Comparison of ENCODE assay signal across 1 cellular context in the genomic region with DNA sequence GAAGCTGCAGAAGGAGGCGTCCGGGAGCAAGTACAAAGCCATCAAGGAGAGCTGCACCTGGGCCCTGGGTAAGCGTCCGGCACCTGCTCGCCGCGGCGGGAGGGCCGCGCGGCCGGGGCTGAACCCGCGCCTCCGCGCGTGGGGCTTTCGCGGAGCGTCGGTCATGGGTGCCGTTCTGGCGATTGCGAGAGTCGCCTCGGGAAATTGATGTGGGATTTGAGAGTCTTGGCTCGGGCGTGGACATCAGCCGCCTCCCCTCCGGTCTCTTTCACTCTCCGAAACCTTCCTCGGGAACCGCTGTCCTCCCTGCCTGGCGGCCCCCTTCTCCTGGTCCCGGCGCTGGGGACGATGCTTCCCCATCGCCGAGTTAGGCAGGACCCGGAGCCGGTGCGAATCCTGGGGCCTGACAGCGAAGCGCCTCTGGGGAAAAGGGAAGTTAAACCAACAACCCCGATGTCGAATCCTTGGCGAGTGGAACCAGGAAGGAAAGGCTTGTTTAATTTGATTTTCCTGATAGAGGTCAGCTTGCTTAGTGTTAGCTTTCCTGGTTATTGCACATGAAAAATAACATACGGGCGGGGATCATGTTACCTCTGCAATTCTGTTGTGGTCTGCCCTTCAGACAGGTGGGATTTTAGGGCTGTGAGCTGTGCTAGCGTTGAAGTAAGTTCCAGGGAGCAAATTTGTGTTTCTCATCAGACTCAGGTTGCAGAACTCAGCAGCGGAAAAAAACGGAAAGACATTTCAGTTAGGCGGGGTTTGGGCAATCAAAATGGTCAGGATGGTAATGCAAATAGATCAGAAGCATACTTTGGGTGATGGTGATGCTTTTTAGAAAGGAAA.
TF ChIP-seq lines count a peak whose summit lies in the region.

No MANE protein-coding gene starts in this region.

TF ChIP-seq in WTC11, 78 proteins besides CTCF, POLR2A, EP300 and RAD21 (continued from another document):
- TF ChIP-seq, protein P1, sequence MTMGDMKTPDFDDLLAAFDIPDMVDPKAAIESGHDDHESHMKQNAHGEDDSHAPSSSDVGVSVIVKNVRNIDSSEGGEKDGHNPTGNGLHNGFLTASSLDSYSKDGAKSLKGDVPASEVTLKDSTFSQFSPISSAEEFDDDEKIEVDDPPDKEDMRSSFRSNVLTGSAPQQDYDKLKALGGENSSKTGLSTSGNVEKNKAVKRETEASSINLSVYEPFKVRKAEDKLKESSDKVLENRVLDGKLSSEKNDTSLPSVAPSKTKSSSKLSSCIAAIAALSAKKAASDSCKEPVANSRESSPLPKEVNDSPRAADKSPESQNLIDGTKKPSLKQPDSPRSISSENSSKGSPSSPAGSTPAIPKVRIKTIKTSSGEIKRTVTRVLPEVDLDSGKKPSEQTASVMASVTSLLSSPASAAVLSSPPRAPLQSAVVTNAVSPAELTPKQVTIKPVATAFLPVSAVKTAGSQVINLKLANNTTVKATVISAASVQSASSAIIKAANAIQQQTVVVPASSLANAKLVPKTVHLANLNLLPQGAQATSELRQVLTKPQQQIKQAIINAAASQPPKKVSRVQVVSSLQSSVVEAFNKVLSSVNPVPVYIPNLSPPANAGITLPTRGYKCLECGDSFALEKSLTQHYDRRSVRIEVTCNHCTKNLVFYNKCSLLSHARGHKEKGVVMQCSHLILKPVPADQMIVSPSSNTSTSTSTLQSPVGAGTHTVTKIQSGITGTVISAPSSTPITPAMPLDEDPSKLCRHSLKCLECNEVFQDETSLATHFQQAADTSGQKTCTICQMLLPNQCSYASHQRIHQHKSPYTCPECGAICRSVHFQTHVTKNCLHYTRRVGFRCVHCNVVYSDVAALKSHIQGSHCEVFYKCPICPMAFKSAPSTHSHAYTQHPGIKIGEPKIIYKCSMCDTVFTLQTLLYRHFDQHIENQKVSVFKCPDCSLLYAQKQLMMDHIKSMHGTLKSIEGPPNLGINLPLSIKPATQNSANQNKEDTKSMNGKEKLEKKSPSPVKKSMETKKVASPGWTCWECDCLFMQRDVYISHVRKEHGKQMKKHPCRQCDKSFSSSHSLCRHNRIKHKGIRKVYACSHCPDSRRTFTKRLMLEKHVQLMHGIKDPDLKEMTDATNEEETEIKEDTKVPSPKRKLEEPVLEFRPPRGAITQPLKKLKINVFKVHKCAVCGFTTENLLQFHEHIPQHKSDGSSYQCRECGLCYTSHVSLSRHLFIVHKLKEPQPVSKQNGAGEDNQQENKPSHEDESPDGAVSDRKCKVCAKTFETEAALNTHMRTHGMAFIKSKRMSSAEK (CRISPR knock-in tag; IDR thresholded peaks at IDR 0.05; ENCODE audit: borderline replicate concordance): no peak
- TF ChIP-seq, protein P2, sequence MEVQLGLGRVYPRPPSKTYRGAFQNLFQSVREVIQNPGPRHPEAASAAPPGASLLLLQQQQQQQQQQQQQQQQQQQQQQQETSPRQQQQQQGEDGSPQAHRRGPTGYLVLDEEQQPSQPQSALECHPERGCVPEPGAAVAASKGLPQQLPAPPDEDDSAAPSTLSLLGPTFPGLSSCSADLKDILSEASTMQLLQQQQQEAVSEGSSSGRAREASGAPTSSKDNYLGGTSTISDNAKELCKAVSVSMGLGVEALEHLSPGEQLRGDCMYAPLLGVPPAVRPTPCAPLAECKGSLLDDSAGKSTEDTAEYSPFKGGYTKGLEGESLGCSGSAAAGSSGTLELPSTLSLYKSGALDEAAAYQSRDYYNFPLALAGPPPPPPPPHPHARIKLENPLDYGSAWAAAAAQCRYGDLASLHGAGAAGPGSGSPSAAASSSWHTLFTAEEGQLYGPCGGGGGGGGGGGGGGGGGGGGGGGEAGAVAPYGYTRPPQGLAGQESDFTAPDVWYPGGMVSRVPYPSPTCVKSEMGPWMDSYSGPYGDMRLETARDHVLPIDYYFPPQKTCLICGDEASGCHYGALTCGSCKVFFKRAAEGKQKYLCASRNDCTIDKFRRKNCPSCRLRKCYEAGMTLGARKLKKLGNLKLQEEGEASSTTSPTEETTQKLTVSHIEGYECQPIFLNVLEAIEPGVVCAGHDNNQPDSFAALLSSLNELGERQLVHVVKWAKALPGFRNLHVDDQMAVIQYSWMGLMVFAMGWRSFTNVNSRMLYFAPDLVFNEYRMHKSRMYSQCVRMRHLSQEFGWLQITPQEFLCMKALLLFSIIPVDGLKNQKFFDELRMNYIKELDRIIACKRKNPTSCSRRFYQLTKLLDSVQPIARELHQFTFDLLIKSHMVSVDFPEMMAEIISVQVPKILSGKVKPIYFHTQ (CRISPR knock-in tag; IDR thresholded peaks at IDR 0.05): no peak
TF ChIP-seq in WTC11: peak in this region for 2.
